In genomic region chr4:112650332-112650731, GRCh38 we compare ENCODE assay signal across 25 cellular contexts. TPM values are rescaled to one million over a fixed set of nuclear protein-coding genes. Genes with fewer than 3 reads are reported as not detected.
DNase-seq lines count a peak whose midpoint lies in the region; ATAC-seq, FAIRE-seq and TF ChIP-seq lines count a peak whose summit lies in the region.
"Had no signal": no experiment of that assay in that cellular context is flagged by ENCODE, and none has a peak within 500 bp of the region (broad histone marks: within the 10 kb centered on the region; RNA-seq: fewer than 3 reads in every experiment).

No MANE protein-coding gene starts in this region.

- DNase-seq in ELF-1 (ENCODE audit: low read depth, low spot score), result peak; percentile 45
- DNase-seq in endothelial cell (ENCODE audit: low spot score), result no peak
- peak; percentile 57 for DNase-seq in islet precursor cell
- no peak for DNase-seq in RCC 7860 (ENCODE audit: low spot score)
- no peak for DNase-seq in dorsolateral prefrontal cortex
- DNase-seq in iPS-NIHi7 (ENCODE audit: extremely low spot score), result no peak
- DNase-seq: Calu3; CD8-positive, alpha-beta memory T cell; DMS153; GDM1; GOT3; MG63; NCI-H1417; NCI-H1694 treated with DMSO at 0.1 percent for 48 hours; NCI-H446 treated with DMSO at 0.1 percent for 48 hours; NCI-H526 treated with DMSO at 0.1 percent for 48 hours; PC-3; SHP77 treated with DMSO at 0.1 percent for 48 hours had no signal

- H3K4me1 ChIP-seq in HUES6 (ENCODE audit: control insufficient read depth, insufficient read depth, low read length), result peaks cover 40% of the 10 kb centered on the region

- H3K27me3 ChIP-seq in HUES6 (ENCODE audit: control insufficient read depth, insufficient read depth, low read length), result no peaks in the 10 kb centered on the region
- no peaks in the 10 kb centered on the region for H3K27me3 ChIP-seq in dorsolateral prefrontal cortex
- H3K27me3 ChIP-seq: MG63 had no signal

- peaks cover 35% of the 10 kb centered on the region for H3K36me3 ChIP-seq in HUES6 (ENCODE audit: control insufficient read depth, insufficient read depth, low read length)

- peaks cover 20% of the 10 kb centered on the region for H3K4me1 Mint-ChIP-seq in endothelial cell (ENCODE audit: unreplicated experiment)
- H3K4me1 Mint-ChIP-seq: CD8-positive, alpha-beta memory T cell had no signal

- intact Hi-C loops in dorsolateral prefrontal cortex (cut with DNase I), result no loop called here

- H3K4me3 ChIP-seq in HUES6 (ENCODE audit: low read depth, low read length) (peak overlapping the region; percentile 78), dorsolateral prefrontal cortex (no peak overlapping the region)
- H3K4me3 ChIP-seq: K562, MG63 had no signal

- H3K27me3 Mint-ChIP-seq in endothelial cell (ENCODE audit: unreplicated experiment), result peaks cover under 1% of the 10 kb centered on the region
- H3K27me3 Mint-ChIP-seq: CD8-positive, alpha-beta memory T cell had no signal

- no peaks in the 10 kb centered on the region for H3K9me3 Mint-ChIP-seq in endothelial cell (ENCODE audit: unreplicated experiment)
- H3K9me3 Mint-ChIP-seq: CD8-positive, alpha-beta memory T cell had no signal

- peak overlapping the region; percentile 22 for H3K4me3 Mint-ChIP-seq in endothelial cell (ENCODE audit: unreplicated experiment)
- H3K4me3 Mint-ChIP-seq: CD8-positive, alpha-beta memory T cell had no signal

- ATAC-seq in activated CD4-positive, CD25-positive, alpha-beta regulatory T cell treated with anti-CD3 and anti-CD28 coated beads, Interleukin-2, amount 50 U/mL, for 24 hours, result no peak
- ATAC-seq: HepG2, K562, PC-3 had no signal

- H3K9ac ChIP-seq in HUES6 (ENCODE audit: low read length), result peak overlapping the region; percentile 98

- H3K9me3 ChIP-seq in HUES6 (ENCODE audit: control insufficient read depth, insufficient read depth, low read depth, low read length), result no peaks in the 10 kb centered on the region
- H3K9me3 ChIP-seq: MG63 had no signal

- H3K27ac ChIP-seq in HUES6 (ENCODE audit: low read depth, low read length), result peak overlapping the region; percentile 100
- no peak overlapping the region for H3K27ac ChIP-seq in dorsolateral prefrontal cortex
- H3K27ac ChIP-seq: C4-2B, RWPE1 had no signal

- FAIRE-seq in RCC 7860 (lab: Jason Lieb, UNC), result no peak
- FAIRE-seq: GM18507, HepG2 had no signal

- peak overlapping the region; percentile 81 for H3K27ac Mint-ChIP-seq in endothelial cell (ENCODE audit: unreplicated experiment)

- H3K36me3 Mint-ChIP-seq in endothelial cell (ENCODE audit: low read depth, unreplicated experiment), result peaks cover 8% of the 10 kb centered on the region

- no peak for TF ChIP-seq CTCF in endothelial cell (IDR thresholded peaks at IDR 0.05; ENCODE audit: unreplicated experiment)
- no peak for TF ChIP-seq CTCF in dorsolateral prefrontal cortex (IDR thresholded peaks at IDR 0.05 in 54 of 56, conservative IDR thresholded peaks at IDR 0.05 in 2 of 56; ENCODE audit: low read depth in 1 of 56, partially characterized antibody in 56 of 56)

RNA-seq across cellular contexts. Expression of gene LARP7, which starts 13.4 kb away (rescaled TPM):
- total RNA-seq in endothelial cell (ENCODE audit: unreplicated experiment), result 36.8 TPM
- total RNA-seq in dorsolateral prefrontal cortex, result 10 to 100 TPM; 20.0 to 45.1 (median 31.6) TPM

RNA-seq across cellular contexts. Expression of gene ZGRF1, which starts 13.6 kb away (rescaled TPM):
- total RNA-seq in endothelial cell (ENCODE audit: unreplicated experiment), result 15.6 TPM
- total RNA-seq in dorsolateral prefrontal cortex, result 10 to 100 TPM in 111 of 120 experiments, 1 to 10 TPM in 9; 6.6 to 28.0 (median 14.5) TPM

Comparison
In these comparisons a context has a peak if more than half of its experiments do, and no peak if none do; other contexts are left out.
1. DNase-seq: peak in ELF-1 (single experiment) and islet precursor cell (single experiment); none in endothelial cell (single experiment), RCC 7860 (single experiment), dorsolateral prefrontal cortex (0 of 10) and iPS-NIHi7 (single experiment).